Comparison of ENCODE assay signal across 8 cellular contexts in the genomic region with DNA sequence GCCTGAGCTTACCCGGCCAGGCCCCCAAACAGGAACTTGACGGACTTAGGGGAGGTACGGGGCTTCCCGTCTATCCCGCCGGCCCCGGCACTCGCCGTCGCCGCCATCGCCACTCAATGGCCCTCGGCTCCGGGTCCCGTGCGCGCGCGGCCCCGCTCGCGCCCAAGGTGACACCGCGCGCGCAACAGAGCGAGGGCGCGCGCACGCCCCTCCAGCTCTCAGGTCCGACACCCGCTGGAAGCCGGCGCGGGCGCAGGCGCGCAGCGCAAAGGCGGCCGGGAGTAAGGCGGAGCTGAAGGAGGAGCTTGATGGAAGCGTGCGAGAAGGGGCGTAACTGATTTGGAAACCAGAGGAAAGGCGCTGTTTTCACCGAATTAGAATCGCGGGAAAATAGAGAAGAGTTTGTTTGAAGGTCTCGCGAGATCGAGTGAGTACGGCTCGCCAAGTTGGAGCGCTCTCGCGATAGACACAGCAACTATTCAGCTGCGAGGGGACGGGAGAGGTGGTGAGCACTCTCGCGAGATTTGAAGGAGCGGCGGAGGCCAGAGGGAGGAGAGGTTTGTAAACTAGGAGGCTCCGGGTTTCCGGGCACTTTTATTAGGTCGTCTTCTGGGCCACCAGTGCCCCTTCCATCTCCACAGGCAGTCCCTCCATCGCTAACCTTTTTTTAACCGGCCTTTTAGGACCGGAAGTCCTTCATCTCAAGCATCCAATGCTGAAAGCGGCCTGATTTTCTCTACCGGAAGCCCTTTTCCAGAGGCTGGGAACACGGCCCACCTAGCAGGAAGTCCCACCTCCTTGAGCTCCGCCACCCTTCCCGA. TPM values are rescaled to one million over a fixed set of nuclear protein-coding genes. Genes with fewer than 3 reads are reported as not detected.
DNase-seq lines count a peak whose midpoint lies in the region; ATAC-seq and TF ChIP-seq lines count a peak whose summit lies in the region.

A gene (plus strand): TSS at position 465 of the 821 bp plus-strand sequence. CDS start 642 bp downstream, outside the sequence.
A gene with protein sequence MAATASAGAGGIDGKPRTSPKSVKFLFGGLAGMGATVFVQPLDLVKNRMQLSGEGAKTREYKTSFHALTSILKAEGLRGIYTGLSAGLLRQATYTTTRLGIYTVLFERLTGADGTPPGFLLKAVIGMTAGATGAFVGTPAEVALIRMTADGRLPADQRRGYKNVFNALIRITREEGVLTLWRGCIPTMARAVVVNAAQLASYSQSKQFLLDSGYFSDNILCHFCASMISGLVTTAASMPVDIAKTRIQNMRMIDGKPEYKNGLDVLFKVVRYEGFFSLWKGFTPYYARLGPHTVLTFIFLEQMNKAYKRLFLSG (minus strand): TSS at position 243 of the 821 bp plus-strand sequence. CDS start 136 bp downstream, at position 107.

- peak; percentile 77 for ATAC-seq in HG03432 (IDR thresholded peaks at IDR 0.05; ENCODE audit: unreplicated experiment)

- TF ChIP-seq POLR2A in GM19099 (IDR thresholded peaks at IDR 0.05; ENCODE audit: extremely low read depth, insufficient read length, low read depth), result peak; percentile 92

- DNase-seq in AG20443 (ENCODE audit: low spot score), result peak; percentile 99
- DNase-seq in NCI-H510A (lab: John Stamatoyannopoulos, UW), result peak; percentile 95
- peak; percentile 94 for DNase-seq in activated CD4-positive, alpha-beta T cell treated with anti-CD3 and anti-CD28 coated beads for 1 hour
- peak; percentile 98 for DNase-seq in cerebellum (ENCODE audit: low spot score)
- peak; percentile 100 for DNase-seq in islet precursor cell
- DNase-seq in stimulated activated CD4-positive, alpha-beta T cell treated with anti-CD3 and anti-CD28 coated beads, Interleukin-12 subunit alpha, Interleukin-12 subunit beta, amount 100 ng/mL, for 48 hours (ENCODE audit: low read depth in 2 of 3, low spot score in 1 of 3), result peak; percentile 93 to 94 (median 93)

RNA-seq across cellular contexts. Expression of the first gene that starts in this region (rescaled TPM):
- total RNA-seq in cerebellum, result 15.8 TPM

RNA-seq across cellular contexts. Expression of the second gene that starts in this region (rescaled TPM):
- total RNA-seq in cerebellum, result 37.2 TPM

Comparison
In these comparisons a context has a peak if more than half of its experiments do, and no peak if none do; other contexts are left out.
1. Peak in every context shown above with its lines: DNase-seq and ATAC-seq.